9 cellular contexts compared by ENCODE assay signal in the genomic region with DNA sequence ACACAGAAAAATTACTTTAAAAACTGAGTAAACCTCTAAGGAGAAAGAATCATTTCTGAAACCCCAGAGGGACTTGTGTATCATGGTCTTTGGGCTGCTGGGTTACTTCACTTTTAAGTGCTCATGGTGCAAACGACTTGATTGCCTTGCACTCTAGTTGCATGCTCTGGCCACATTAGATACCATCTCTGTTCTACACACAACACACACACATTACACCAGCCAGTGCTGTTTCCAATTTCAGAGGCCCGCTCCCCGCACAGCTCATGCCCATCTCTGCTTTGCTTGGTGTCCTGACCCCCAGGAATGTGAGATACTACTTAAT. TPM values are rescaled to one million over a fixed set of nuclear protein-coding genes. Genes with fewer than 3 reads are reported as not detected.
DNase-seq lines count a peak whose midpoint lies in the region; ATAC-seq lines count a peak whose summit lies in the region.
"Had no signal": no experiment of that assay in that cellular context is flagged by ENCODE, and none has a peak within 500 bp of the region (broad histone marks: within the 10 kb centered on the region; RNA-seq: fewer than 3 reads in every experiment).

No MANE protein-coding gene starts in this region.

- peak overlapping the region; percentile 97 for H3K27ac ChIP-seq in skeletal muscle tissue (ENCODE audit: low read depth, low read length)

- no peaks in the 10 kb centered on the region for H3K36me3 ChIP-seq in skeletal muscle tissue (ENCODE audit: control insufficient read depth in 3 of 3, insufficient read depth in 3 of 3, low read length in 3 of 3)

- no peaks in the 10 kb centered on the region for H3K9me3 Mint-ChIP-seq in IgD-negative memory B cell
- no peaks in the 10 kb centered on the region for H3K9me3 Mint-ChIP-seq in activated CD8-positive, alpha-beta T cell treated with anti-CD3 and anti-CD28 coated beads, Interleukin-2, amount 10 ng/mL, durations not matched to agents 7 days and 5 days (ENCODE audit: insufficient read depth)

- peak overlapping the region; percentile 66 to 91 (median 83) for H3K4me3 ChIP-seq in skeletal muscle tissue (ENCODE audit: low read length in 3 of 3)

- no peaks in the 10 kb centered on the region for H3K27me3 Mint-ChIP-seq in IgD-negative memory B cell
- peaks cover 10% of the 10 kb centered on the region for H3K27me3 Mint-ChIP-seq in activated CD8-positive, alpha-beta T cell treated with anti-CD3 and anti-CD28 coated beads, Interleukin-2, amount 10 ng/mL, durations not matched to agents 7 days and 5 days (ENCODE audit: low read depth)

- CTCF ChIA-PET in activated CD8-positive, alpha-beta T cell treated with anti-CD3 and anti-CD28 coated beads, Interleukin-2, amount 10 ng/mL, durations not matched to agents 7 days and 5 days (lab: Charles Lee), result interaction anchor here (1.2 kb wide), 1 partner anchor 82 kb away, joined by 3 read pairs; no protein-coding TSS in a partner anchor

- ATAC-seq in activated CD8-positive, alpha-beta T cell treated with anti-CD3 and anti-CD28 coated beads, Interleukin-2, amount 10 ng/mL, durations not matched to agents 7 days and 5 days, result no peak
- ATAC-seq in GM18867 (IDR thresholded peaks at IDR 0.05; ENCODE audit: unreplicated experiment) (no peak), GM21390 (IDR thresholded peaks at IDR 0.05; ENCODE audit: unreplicated experiment) (no peak)
- ATAC-seq: left colon had no signal

- peak overlapping the region; percentile 77 to 95 (median 92) for H3K27ac Mint-ChIP-seq in IgD-negative memory B cell
- peak overlapping the region; percentile 79 for H3K27ac Mint-ChIP-seq in activated CD8-positive, alpha-beta T cell treated with anti-CD3 and anti-CD28 coated beads, Interleukin-2, amount 10 ng/mL, durations not matched to agents 7 days and 5 days

- H3K9ac ChIP-seq in skeletal muscle tissue (ENCODE audit: low read depth in 1 of 3, low read length in 3 of 3), result peak overlapping the region; percentile 57 to 76 (median 67)

- H3K4me1 Mint-ChIP-seq in IgD-negative memory B cell, result peaks cover 33 to 50% (median 42%) of the 10 kb centered on the region in 3 donors
- peaks cover 39% of the 10 kb centered on the region for H3K4me1 Mint-ChIP-seq in activated CD8-positive, alpha-beta T cell treated with anti-CD3 and anti-CD28 coated beads, Interleukin-2, amount 10 ng/mL, durations not matched to agents 7 days and 5 days (ENCODE audit: low read depth)

- intact Hi-C loops in posterior vena cava (cut with DNase I), result no loop called here

- POLR2A ChIA-PET in activated CD8-positive, alpha-beta T cell treated with anti-CD3 and anti-CD28 coated beads, Interleukin-2, amount 10 ng/mL, durations not matched to agents 7 days and 5 days (lab: Charles Lee), result no interaction called here

- peaks cover 19 to 24% (median 24%) of the 10 kb centered on the region in 3 donors for H3K4me1 ChIP-seq in skeletal muscle tissue (ENCODE audit: control insufficient read depth in 3 of 3, insufficient read depth in 3 of 3, low read length in 3 of 3)

- no peaks in the 10 kb centered on the region for H3K9me3 ChIP-seq in skeletal muscle tissue (ENCODE audit: control insufficient read depth in 3 of 3, low read length in 3 of 3)

- H3K27me3 ChIP-seq in skeletal muscle tissue (ENCODE audit: control insufficient read depth in 3 of 3, insufficient read depth in 3 of 3, low read length in 3 of 3), result no peaks in the 10 kb centered on the region

- no peaks in the 10 kb centered on the region for H3K36me3 Mint-ChIP-seq in IgD-negative memory B cell
- H3K36me3 Mint-ChIP-seq in activated CD8-positive, alpha-beta T cell treated with anti-CD3 and anti-CD28 coated beads, Interleukin-2, amount 10 ng/mL, durations not matched to agents 7 days and 5 days (ENCODE audit: low read depth), result peaks cover 12% of the 10 kb centered on the region

- peak overlapping the region; percentile 94 to 99 (median 96) for H3K4me3 Mint-ChIP-seq in IgD-negative memory B cell
- H3K4me3 Mint-ChIP-seq in activated CD8-positive, alpha-beta T cell treated with anti-CD3 and anti-CD28 coated beads, Interleukin-2, amount 10 ng/mL, durations not matched to agents 7 days and 5 days, result peak overlapping the region; percentile 83

- peak; percentile 31 to 38 for DNase-seq in AML-193 (lab: John Stamatoyannopoulos, UW)
- DNase-seq in activated CD8-positive, alpha-beta T cell treated with anti-CD3 and anti-CD28 coated beads, Interleukin-2, amount 10 ng/mL, durations not matched to agents 7 days and 5 days, result peak; percentile 28
- DNase-seq in germinal center (ENCODE audit: low spot score), result peak; percentile 12
- DNase-seq in posterior vena cava (ENCODE audit: low spot score), result no peak

RNA-seq across cellular contexts. Expression of a gene that starts 2.1 kb away (rescaled TPM):
- 18.0 TPM for polyA plus RNA-seq in IgD-negative memory B cell
- total RNA-seq in activated CD8-positive, alpha-beta T cell treated with anti-CD3 and anti-CD28 coated beads, Interleukin-2, amount 10 ng/mL, durations not matched to agents 7 days and 5 days, result 10 to 100 TPM; 28.6 to 29.0 TPM
- total RNA-seq in skeletal muscle tissue, result 40.2 TPM
- total RNA-seq in posterior vena cava, result 10 to 100 TPM; 45.2 to 58.2 TPM
